ENCODE assay signal across 10 cellular contexts in the genomic region with DNA sequence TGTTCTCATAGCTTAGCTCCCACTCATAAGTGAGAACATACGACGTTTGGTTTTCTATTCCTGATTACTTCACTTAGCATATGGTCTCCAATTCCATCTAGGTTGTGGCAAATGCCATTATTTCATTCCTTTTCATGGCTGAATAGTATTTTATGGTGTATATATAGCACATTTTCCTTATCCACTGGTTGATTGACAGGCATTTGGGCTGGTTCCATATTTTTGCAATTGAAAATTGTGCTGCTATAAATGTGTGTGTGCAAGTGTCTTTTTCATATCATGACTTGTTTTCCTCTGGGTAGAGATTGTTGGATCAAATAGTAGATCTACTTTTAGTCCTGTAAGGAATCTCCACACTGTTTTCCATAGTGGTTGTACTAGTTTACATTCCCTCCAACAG.
"Had no signal": no experiment of that assay in that cellular context is flagged by ENCODE, and none has a peak within 500 bp of the region (broad histone marks: within the 10 kb centered on the region; RNA-seq: fewer than 3 reads in every experiment).

No MANE protein-coding gene starts in this region.

- H3K27me3 Mint-ChIP-seq: IgD-negative memory B cell had no signal

- H3K4me3 ChIP-seq: GM23248, HAP-1 had no signal

- ATAC-seq: HCT116, HepG2 had no signal

- H2AFZ ChIP-seq: GM23248 had no signal

- H3K4me3 Mint-ChIP-seq: HFFc6, IgD-negative memory B cell had no signal

- H3K4me1 Mint-ChIP-seq: IgD-negative memory B cell had no signal

- H3K27ac ChIP-seq: GM23248, HL-60 had no signal

- DNase-seq: GM23248, GOT3, H7, HFFc6, KG1 had no signal

- H3K36me3 ChIP-seq: HAP-1 had no signal

- FAIRE-seq: HepG2 had no signal

- H3K27ac Mint-ChIP-seq: HFFc6 had no signal

- H3K9me3 ChIP-seq: HAP-1 had no signal

- H3K4me1 ChIP-seq: HAP-1 had no signal

- H3K9ac ChIP-seq: GM23248 had no signal
